In genomic region chr18:22102948-22103663, GRCh38 we compare ENCODE assay signal across 20 cellular contexts.
DNase-seq lines count a peak whose midpoint lies in the region; ATAC-seq and TF ChIP-seq lines count a peak whose summit lies in the region.
"Had no signal": no experiment of that assay in that cellular context is flagged by ENCODE, and none has a peak within 500 bp of the region (broad histone marks: within the 10 kb centered on the region; RNA-seq: fewer than 3 reads in every experiment).

No MANE protein-coding gene starts in this region.

- H3K27ac ChIP-seq in HUES48 (ENCODE audit: low read depth, low read length) = peak overlapping the region; percentile 5
- H3K27ac ChIP-seq in SK-N-MC = no peak overlapping the region
- H3K27ac ChIP-seq in hepatocyte = peak overlapping the region; percentile 45
- H3K27ac ChIP-seq: neutrophil, RWPE1, testis had no signal

- H3K27me3 ChIP-seq in HUES48 (ENCODE audit: control insufficient read depth, insufficient read depth, low read length) (no peaks in the 10 kb centered on the region), hepatocyte (no peaks in the 10 kb centered on the region)
- H3K27me3 ChIP-seq: neutrophil, testis had no signal

- H3K4me3 ChIP-seq in HUES48 (ENCODE audit: low read depth, low read length) (no peak overlapping the region), SK-N-MC (no peak overlapping the region), hepatocyte (no peak overlapping the region)
- H3K4me3 ChIP-seq: testis had no signal

- no peaks in the 10 kb centered on the region for H3K36me3 ChIP-seq in HUES48 (ENCODE audit: control insufficient read depth, insufficient read depth, low read length)
- H3K36me3 ChIP-seq in SK-N-MC (ENCODE audit: insufficient read depth, low read length) = no peaks in the 10 kb centered on the region
- no peaks in the 10 kb centered on the region for H3K36me3 ChIP-seq in hepatocyte (replicated peaks; ENCODE audit: insufficient read depth, low read depth)
- H3K36me3 ChIP-seq: neutrophil had no signal

- no peaks in the 10 kb centered on the region for H3K4me1 Mint-ChIP-seq in activated naive CD8-positive, alpha-beta T cell treated with anti-CD3 and anti-CD28 coated beads for 36 hours
- H3K4me1 Mint-ChIP-seq: activated CD4-positive, alpha-beta T cell treated with anti-CD3 and anti-CD28 coated beads for 36 hours; activated naive CD4-positive, alpha-beta T cell treated with anti-CD3 and anti-CD28 coated beads, Interleukin-2, amount 10 ng/mL, durations not matched to agents 7 days and 5 days had no signal

- H3K79me2 ChIP-seq in hepatocyte = no peaks in the 10 kb centered on the region

- no peak overlapping the region for H3K4me3 Mint-ChIP-seq in activated naive CD8-positive, alpha-beta T cell treated with anti-CD3 and anti-CD28 coated beads for 36 hours
- H3K4me3 Mint-ChIP-seq: activated CD4-positive, alpha-beta T cell treated with anti-CD3 and anti-CD28 coated beads for 36 hours; activated naive CD4-positive, alpha-beta T cell treated with anti-CD3 and anti-CD28 coated beads, Interleukin-2, amount 10 ng/mL, durations not matched to agents 7 days and 5 days; H9 had no signal

- H3K27me3 Mint-ChIP-seq in activated naive CD8-positive, alpha-beta T cell treated with anti-CD3 and anti-CD28 coated beads for 36 hours = peaks cover 20% of the 10 kb centered on the region
- H3K27me3 Mint-ChIP-seq: activated naive CD4-positive, alpha-beta T cell treated with anti-CD3 and anti-CD28 coated beads, Interleukin-2, amount 10 ng/mL, durations not matched to agents 7 days and 5 days had no signal

- H3K9ac ChIP-seq in HUES48 (ENCODE audit: low read depth, low read length) (no peak overlapping the region), SK-N-MC (ENCODE audit: insufficient read length) (no peak overlapping the region)

- peaks cover 14% of the 10 kb centered on the region for H3K4me1 ChIP-seq in HUES48 (ENCODE audit: control insufficient read depth, insufficient read depth, low read length)
- peaks cover 25% of the 10 kb centered on the region for H3K4me1 ChIP-seq in hepatocyte (ENCODE audit: insufficient read depth)
- H3K4me1 ChIP-seq: testis had no signal

- ATAC-seq in GM18520 (IDR thresholded peaks at IDR 0.05; ENCODE audit: unreplicated experiment) = no peak
- ATAC-seq in GM19035 (IDR thresholded peaks at IDR 0.05; ENCODE audit: unreplicated experiment) = no peak
- ATAC-seq: activated CD4-positive, alpha-beta T cell treated with anti-CD3 and anti-CD28 coated beads for 36 hours had no signal

- no peaks in the 10 kb centered on the region for H3K9me2 ChIP-seq in hepatocyte (replicated peaks; ENCODE audit: insufficient read depth)

- TF ChIP-seq CTCF in hepatocyte (IDR thresholded peaks at IDR 0.05; ENCODE audit: poor library complexity) = no peak

- H3K4me2 ChIP-seq in hepatocyte = peak overlapping the region; percentile 23

- no peak overlapping the region for H2AFZ ChIP-seq in hepatocyte

- no peaks in the 10 kb centered on the region for H3K36me3 Mint-ChIP-seq in activated naive CD8-positive, alpha-beta T cell treated with anti-CD3 and anti-CD28 coated beads for 36 hours
- H3K36me3 Mint-ChIP-seq: activated naive CD4-positive, alpha-beta T cell treated with anti-CD3 and anti-CD28 coated beads, Interleukin-2, amount 10 ng/mL, durations not matched to agents 7 days and 5 days had no signal

- no peak overlapping the region for H3K27ac Mint-ChIP-seq in activated naive CD8-positive, alpha-beta T cell treated with anti-CD3 and anti-CD28 coated beads for 36 hours
- H3K27ac Mint-ChIP-seq: activated CD4-positive, alpha-beta T cell treated with anti-CD3 and anti-CD28 coated beads for 36 hours; activated naive CD4-positive, alpha-beta T cell treated with anti-CD3 and anti-CD28 coated beads, Interleukin-2, amount 10 ng/mL, durations not matched to agents 7 days and 5 days; H9 had no signal

- H3K9me3 ChIP-seq in HUES48 (ENCODE audit: control insufficient read depth, insufficient read depth, low read length) (no peaks in the 10 kb centered on the region), SK-N-MC (ENCODE audit: low read depth, low read length) (no peaks in the 10 kb centered on the region), hepatocyte (ENCODE audit: low read depth) (no peaks in the 10 kb centered on the region)
- H3K9me3 ChIP-seq: neutrophil, testis had no signal

- no peaks in the 10 kb centered on the region for H3K9me3 Mint-ChIP-seq in activated naive CD8-positive, alpha-beta T cell treated with anti-CD3 and anti-CD28 coated beads for 36 hours
- H3K9me3 Mint-ChIP-seq: activated naive CD4-positive, alpha-beta T cell treated with anti-CD3 and anti-CD28 coated beads, Interleukin-2, amount 10 ng/mL, durations not matched to agents 7 days and 5 days; H9 had no signal

- WGBS in hepatocyte (ENCODE audit: low lambda C conversion rate, missing lambda C conversion rate) = 34% methylated on average over 7 of the region's 7 CpGs

- DNase-seq in CMK (ENCODE audit: low read depth) (peak; percentile 42), SK-N-MC (ENCODE audit: low read depth, low spot score) (peak; percentile 42), hepatocyte (ENCODE audit: low spot score) (no peak), NCI-H226 (no peak)
- no peak for DNase-seq in activated naive CD8-positive, alpha-beta T cell treated with anti-CD3 and anti-CD28 coated beads for 36 hours
- DNase-seq: activated CD4-positive, alpha-beta T cell treated with anti-CD3 and anti-CD28 coated beads for 36 hours; activated naive CD4-positive, alpha-beta T cell treated with anti-CD3 and anti-CD28 coated beads, Interleukin-2, amount 10 ng/mL, durations not matched to agents 7 days and 5 days; erythroblast; H9; midbrain; NCI-H1105; NCI-H2171 treated with DMSO at 0.1 percent for 48 hours; NCI-H82; stimulated activated CD4-positive, alpha-beta T cell treated with anti-CD3 and anti-CD28 coated beads, Interleukin-4, amount 100 ng/mL, for 1 hour; testis had no signal

- no peaks in the 10 kb centered on the region for H4K20me1 ChIP-seq in hepatocyte (ENCODE audit: insufficient read depth, poor library complexity, severe bottlenecking)

Comparison
In these comparisons a context has a peak if more than half of its experiments do, and no peak if none do; other contexts are left out.
1. DNase-seq: peak in CMK (single experiment) and SK-N-MC (single experiment); none in hepatocyte (single experiment), activated naive CD8-positive, alpha-beta T cell treated with anti-CD3 and anti-CD28 coated beads for 36 hours (single experiment) and NCI-H226 (single experiment).